2 cellular contexts compared by ENCODE assay signal in genomic region chr1:185860876-185861275, GRCh38.
TF ChIP-seq lines count a peak whose summit lies in the region.

No MANE protein-coding gene starts in this region.

TF ChIP-seq in IMR-90, 13 proteins besides CTCF, POLR2A, EP300 and RAD21 (continued from another document):
- TF ChIP-seq BHLHE40 (IDR thresholded peaks at IDR 0.05; ENCODE audit: low read depth, low read length) (no peak), RFX5 (IDR thresholded peaks at IDR 0.05; ENCODE audit: low read depth, low read length) (no peak), CHD1 (IDR thresholded peaks at IDR 0.05; ENCODE audit: low read depth, low read length) (no peak), MAZ (IDR thresholded peaks at IDR 0.05; ENCODE audit: borderline replicate concordance, low read depth, low read length) (no peak), USF2 (IDR thresholded peaks at IDR 0.05; ENCODE audit: low read depth, low read length) (no peak), MAFK (IDR thresholded peaks at IDR 0.05; ENCODE audit: low read depth, low read length) (no peak), RCOR1 (IDR thresholded peaks at IDR 0.05; ENCODE audit: insufficient replicate concordance, low read length) (no peak), ELK1 (IDR thresholded peaks at IDR 0.05; ENCODE audit: borderline replicate concordance, low read depth, low read length) (no peak), FOS (IDR thresholded peaks at IDR 0.05; ENCODE audit: low read depth, low read length) (no peak), NFE2L2 (IDR thresholded peaks at IDR 0.05; ENCODE audit: low read depth, low read length) (no peak)
TF ChIP-seq in IMR-90: peak in this region for 0.

TF ChIP-seq in SK-N-SH treated with all-trans-retinoic acid at 6 μM for 48 hours, 23 proteins besides CTCF, POLR2A, EP300 and RAD21 (continued from another document):
- TF ChIP-seq BACH2 (CRISPR knock-in tag; IDR thresholded peaks at IDR 0.05; ENCODE audit: borderline replicate concordance), result no peak
- TF ChIP-seq ZFP3 (CRISPR knock-in tag; IDR thresholded peaks at IDR 0.05), result no peak
- TF ChIP-seq PATZ1 (CRISPR knock-in tag; IDR thresholded peaks at IDR 0.05; ENCODE audit: borderline replicate concordance), result no peak
- TF ChIP-seq OSR1 (CRISPR knock-in tag; IDR thresholded peaks at IDR 0.05), result no peak
- no peak for TF ChIP-seq TSHZ2 (CRISPR knock-in tag; IDR thresholded peaks at IDR 0.05)
- TF ChIP-seq GLIS3 (CRISPR knock-in tag; IDR thresholded peaks at IDR 0.05), result no peak
- no peak for TF ChIP-seq RARB (CRISPR knock-in tag; IDR thresholded peaks at IDR 0.05)
- TF ChIP-seq PPARA (CRISPR knock-in tag; IDR thresholded peaks at IDR 0.05; ENCODE audit: borderline replicate concordance), result no peak
- TF ChIP-seq CSDC2 (CRISPR knock-in tag; IDR thresholded peaks at IDR 0.05), result no peak
- no peak for TF ChIP-seq ZNF70 (CRISPR knock-in tag; IDR thresholded peaks at IDR 0.05)
- TF ChIP-seq ZNF565 (CRISPR knock-in tag; conservative IDR thresholded peaks at IDR 0.05; ENCODE audit: low read depth), result no peak
- no peak for TF ChIP-seq ZFP30 (CRISPR knock-in tag; IDR thresholded peaks at IDR 0.05)
- TF ChIP-seq ZC3H10 (CRISPR knock-in tag; IDR thresholded peaks at IDR 0.05), result no peak
- TF ChIP-seq CSRNP3 (CRISPR knock-in tag; IDR thresholded peaks at IDR 0.05), result no peak
- no peak for TF ChIP-seq ARNTL (CRISPR knock-in tag; IDR thresholded peaks at IDR 0.05; ENCODE audit: borderline replicate concordance, low read depth)
